In genomic region chr3:129003578-129004112, GRCh38 we compare ENCODE assay signal across 8 cellular contexts. TPM values are rescaled to one million over a fixed set of nuclear protein-coding genes. Genes with fewer than 3 reads are reported as not detected.
A peak's percentile ranks its signal among the peaks of the same experiment; 100 is the strongest.
DNase-seq lines count a peak whose midpoint lies in the region; ATAC-seq and TF ChIP-seq lines count a peak whose summit lies in the region.

No MANE protein-coding gene starts in this region.

- H3K9me2 ChIP-seq in GM23338 (ENCODE audit: insufficient read depth), result no peaks in the 10 kb centered on the region

- peaks cover 98% of the 10 kb centered on the region for H3K27me3 ChIP-seq in GM23338 (ENCODE audit: insufficient read depth)
- peaks cover 13% of the 10 kb centered on the region for H3K27me3 ChIP-seq in muscle layer of duodenum (ENCODE audit: low read depth, low read length)

- H3K4me1 ChIP-seq in GM23338 (ENCODE audit: insufficient read depth), result peaks cover 11% of the 10 kb centered on the region
- H3K4me1 ChIP-seq in muscle layer of duodenum (ENCODE audit: control insufficient read depth in 1 of 2, insufficient read depth in 2 of 2, low read length in 2 of 2), result peaks cover 9 to 34% of the 10 kb centered on the region in 2 donors

- CTCF ChIA-PET in RWPE1 (lab: Yijun Ruan, JAX) (interaction anchor here (0.6 to 2.6 kb wide), 9 partner anchors 10 to 341 kb away, joined by 3 to 15 read pairs (median 4); partner anchors contain the start of gene CFAP92), MCF 10A (lab: Yijun Ruan, JAX) (interaction anchor here (0.6 to 1.3 kb wide), 6 partner anchors 9 to 688 kb away, joined by 3 to 5 read pairs (median 3); partner anchors contain the start of gene CFAP92)

- peaks cover 71% of the 10 kb centered on the region for H3K27me3 Mint-ChIP-seq in GM23338 (ENCODE audit: insufficient read depth, low read depth, poor library complexity)
- peaks cover 66% of the 10 kb centered on the region for H3K27me3 Mint-ChIP-seq in MCF 10A (ENCODE audit: insufficient read depth, unreplicated experiment)

- H3K4me3 ChIP-seq in GM23338, result peak overlapping the region; percentile 46; the same call in 1 of the 2 replicates
- H3K4me3 ChIP-seq in muscle layer of duodenum (ENCODE audit: low read depth in 1 of 2, low read length in 2 of 2), result peak overlapping the region; percentile 34 to 83

- H3K36me3 Mint-ChIP-seq in GM23338 (ENCODE audit: low read depth) (peaks cover 3% of the 10 kb centered on the region; the same call in 1 of the 3 replicates), MCF 10A (ENCODE audit: insufficient read depth, unreplicated experiment) (no peaks in the 10 kb centered on the region)

- peaks cover 4% of the 10 kb centered on the region for H4K20me1 ChIP-seq in GM23338 (replicated peaks; ENCODE audit: insufficient read depth)

- H3K4me2 ChIP-seq in GM23338, result peak overlapping the region; percentile 71

- H3K27ac Mint-ChIP-seq in GM23338 (no peak overlapping the region), MCF 10A (ENCODE audit: low read depth, unreplicated experiment) (no peak overlapping the region)

- peaks cover 35% of the 10 kb centered on the region for H3K4me1 Mint-ChIP-seq in GM23338
- no peaks in the 10 kb centered on the region for H3K4me1 Mint-ChIP-seq in MCF 10A (ENCODE audit: insufficient read depth, unreplicated experiment)

- H3K36me3 ChIP-seq in GM23338 (ENCODE audit: insufficient read depth) (no peaks in the 10 kb centered on the region), muscle layer of duodenum (ENCODE audit: control insufficient read depth in 1 of 2, insufficient read depth in 2 of 2, low read length in 2 of 2) (no peaks in the 10 kb centered on the region)

- POLR2A ChIA-PET in RWPE1 (lab: Yijun Ruan, JAX; ENCODE audit: low non-redundant PET) (no interaction called here), MCF 10A (lab: Yijun Ruan, JAX) (no interaction called here)

- H3K4me3 Mint-ChIP-seq in GM23338, result peak overlapping the region; percentile 55
- H3K4me3 Mint-ChIP-seq in MCF 10A (ENCODE audit: unreplicated experiment), result no peak overlapping the region

- ATAC-seq in GM23338 (peak; percentile 36), HG03469 (IDR thresholded peaks at IDR 0.05; ENCODE audit: unreplicated experiment) (no peak), GM19452 (IDR thresholded peaks at IDR 0.05; ENCODE audit: unreplicated experiment) (no peak), HG03095 (IDR thresholded peaks at IDR 0.05; ENCODE audit: unreplicated experiment) (no peak), GM19023 (IDR thresholded peaks at IDR 0.05; ENCODE audit: unreplicated experiment) (no peak)

- no peaks in the 10 kb centered on the region for H3K9me3 ChIP-seq in muscle layer of duodenum (ENCODE audit: control insufficient read depth in 1 of 2, low read length in 2 of 2)

- no peak overlapping the region; the same call in 1 of the 2 replicates for H2AFZ ChIP-seq in GM23338

- peak in 1 of 2 experiments; percentile 43; a peak in 1 of 4 replicates for TF ChIP-seq CTCF in GM23338 (conservative IDR thresholded peaks at IDR 0.05; ENCODE audit: low read depth in 2 of 2)
- 0 out of 2 replicates have a peak, but pooled peaks have one; percentile 19 for TF ChIP-seq CTCF in RWPE1 (conservative IDR thresholded peaks at IDR 0.05; ENCODE audit: low read depth)
- TF ChIP-seq CTCF in MCF 10A (IDR thresholded peaks at IDR 0.05; ENCODE audit: unreplicated experiment), result peak; percentile 24

- DNase-seq in GM23338 (ENCODE audit: low spot score) (peak; percentile 82), RWPE1 (ENCODE audit: low spot score) (peak; percentile 53), MCF 10A (ENCODE audit: unreplicated experiment) (peak; percentile 60)

- H3K27ac ChIP-seq in GM23338 (ENCODE audit: low read depth) (no peak overlapping the region), RWPE1 (no peak overlapping the region), muscle layer of duodenum (ENCODE audit: low read length) (no peak overlapping the region)

- BruUV-seq in MCF 10A (replicated peaks; lab: Mats Ljungman, UMichigan), result no TSS peak

- H3K9me3 Mint-ChIP-seq in GM23338, result peaks cover 12% of the 10 kb centered on the region; the same call in 2 of the 3 replicates
- no peaks in the 10 kb centered on the region for H3K9me3 Mint-ChIP-seq in MCF 10A (ENCODE audit: unreplicated experiment)

- intact Hi-C loops in MCF 10A (cut with micrococcal nuclease), result no loop called here

- peaks cover 4% of the 10 kb centered on the region; the same call in 1 of the 2 replicates for H3F3A ChIP-seq in GM23338 (replicated peaks; ENCODE audit: low read depth)

- no peaks in the 10 kb centered on the region for H3K79me2 ChIP-seq in GM23338 (replicated peaks; ENCODE audit: insufficient read depth)

TF ChIP-seq in GM23338, 12 proteins besides CTCF, POLR2A, EP300 and RAD21:
- no peak for TF ChIP-seq ZNF114 (CRISPR knock-in tag; IDR thresholded peaks at IDR 0.05)
- no peak for TF ChIP-seq NANOG (IDR thresholded peaks at IDR 0.05; ENCODE audit: borderline replicate concordance)
- no peak for TF ChIP-seq ETS1 (IDR thresholded peaks at IDR 0.05)
TF ChIP-seq in GM23338: peak in this region for 0.

RNA-seq across cellular contexts. Expression of gene EFCC1, which starts 2.5 kb away (rescaled TPM):
- total RNA-seq in GM23338 (2014; rRNA removed; shearing (Covaris generic)), result 0.27 TPM in 1 of 2 replicates, not detected in the other
- polyA plus RNA-seq in GM23338 (2016; fragmentation: Nextera tagmentation; extraction: Ambion mirVana), result 0.10 TPM in 1 of 2 replicates, not detected in the other
- total RNA-seq in MCF 10A (2022), result not detected in 2 replicates

RNA-seq across cellular contexts. Expression of gene CFAP92, which starts 9.8 kb away (rescaled TPM):
- total RNA-seq in GM23338 (2014; rRNA removed; shearing (Covaris generic)), result 1.6 and 2.1 TPM in 2 replicates
- 1.7 and 2.3 TPM in 2 replicates for polyA plus RNA-seq in GM23338 (2016; fragmentation: Nextera tagmentation; extraction: Ambion mirVana)
- total RNA-seq in MCF 10A (2022), result 0.10 and 0.16 TPM in 2 replicates

RNA-seq across cellular contexts. Expression of gene GP9, which starts 56.9 kb away (rescaled TPM):
- not detected in 2 replicates for total RNA-seq in GM23338 (2014; rRNA removed; shearing (Covaris generic))
- polyA plus RNA-seq in GM23338 (2016; fragmentation: Nextera tagmentation; extraction: Ambion mirVana), result not detected in 2 replicates
- total RNA-seq in MCF 10A (2022), result not detected in 2 replicates
